ENCODE assay signal across 1 cellular context in the genomic region with DNA sequence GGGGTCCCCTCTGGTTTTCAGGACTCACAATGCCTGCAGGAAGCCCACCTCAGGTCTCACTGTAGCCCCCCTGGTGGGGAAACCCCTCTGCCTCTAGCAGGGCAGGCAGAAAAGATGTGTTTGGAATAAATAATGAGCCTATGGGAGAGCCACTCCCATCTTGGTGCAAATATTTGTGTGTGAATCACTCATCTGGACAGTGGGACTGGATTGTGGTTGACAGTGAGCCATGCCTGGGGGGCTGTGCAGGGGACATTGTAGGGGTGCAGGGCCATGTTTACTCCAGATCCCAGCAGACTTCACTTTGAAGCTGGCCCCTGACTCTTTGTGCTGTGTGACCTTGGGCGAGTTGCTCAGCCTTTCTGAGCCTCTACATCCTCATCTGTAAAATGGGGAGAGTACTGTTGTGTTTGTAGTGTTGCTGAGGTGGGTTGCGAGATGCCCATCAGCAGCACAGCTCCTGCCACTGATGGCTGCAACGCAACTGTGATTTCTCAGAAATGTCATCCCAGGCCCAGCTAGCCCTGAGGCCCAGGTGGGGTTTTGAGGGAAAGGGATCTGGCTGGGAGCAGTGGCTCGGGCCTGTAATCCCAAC.
TF ChIP-seq lines count a peak whose summit lies in the region.

No MANE protein-coding gene starts in this region.

TF ChIP-seq in HepG2, 621 proteins besides CTCF, POLR2A, EP300 and RAD21 (continued from another document):
- no peak for TF ChIP-seq SMAD1 (CRISPR knock-in tag; IDR thresholded peaks at IDR 0.05; ENCODE audit: borderline replicate concordance, low read depth)
- TF ChIP-seq, protein P1, sequence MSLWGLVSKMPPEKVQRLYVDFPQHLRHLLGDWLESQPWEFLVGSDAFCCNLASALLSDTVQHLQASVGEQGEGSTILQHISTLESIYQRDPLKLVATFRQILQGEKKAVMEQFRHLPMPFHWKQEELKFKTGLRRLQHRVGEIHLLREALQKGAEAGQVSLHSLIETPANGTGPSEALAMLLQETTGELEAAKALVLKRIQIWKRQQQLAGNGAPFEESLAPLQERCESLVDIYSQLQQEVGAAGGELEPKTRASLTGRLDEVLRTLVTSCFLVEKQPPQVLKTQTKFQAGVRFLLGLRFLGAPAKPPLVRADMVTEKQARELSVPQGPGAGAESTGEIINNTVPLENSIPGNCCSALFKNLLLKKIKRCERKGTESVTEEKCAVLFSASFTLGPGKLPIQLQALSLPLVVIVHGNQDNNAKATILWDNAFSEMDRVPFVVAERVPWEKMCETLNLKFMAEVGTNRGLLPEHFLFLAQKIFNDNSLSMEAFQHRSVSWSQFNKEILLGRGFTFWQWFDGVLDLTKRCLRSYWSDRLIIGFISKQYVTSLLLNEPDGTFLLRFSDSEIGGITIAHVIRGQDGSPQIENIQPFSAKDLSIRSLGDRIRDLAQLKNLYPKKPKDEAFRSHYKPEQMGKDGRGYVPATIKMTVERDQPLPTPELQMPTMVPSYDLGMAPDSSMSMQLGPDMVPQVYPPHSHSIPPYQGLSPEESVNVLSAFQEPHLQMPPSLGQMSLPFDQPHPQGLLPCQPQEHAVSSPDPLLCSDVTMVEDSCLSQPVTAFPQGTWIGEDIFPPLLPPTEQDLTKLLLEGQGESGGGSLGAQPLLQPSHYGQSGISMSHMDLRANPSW (CRISPR knock-in tag; IDR thresholded peaks at IDR 0.05; ENCODE audit: borderline replicate concordance): no peak
- peak; percentile 97 for TF ChIP-seq ZNF768 (CRISPR knock-in tag; IDR thresholded peaks at IDR 0.05)
- TF ChIP-seq ZBTB8A (CRISPR knock-in tag; IDR thresholded peaks at IDR 0.05; ENCODE audit: borderline replicate concordance, low read depth): no peak
- no peak for TF ChIP-seq ZNF569 (CRISPR knock-in tag; IDR thresholded peaks at IDR 0.05; ENCODE audit: borderline replicate concordance)
- peak; percentile 86 for TF ChIP-seq ZNF629 (CRISPR knock-in tag; conservative IDR thresholded peaks at IDR 0.05)
- TF ChIP-seq ZNF205 (CRISPR knock-in tag; IDR thresholded peaks at IDR 0.05): no peak
- TF ChIP-seq ATF1 (CRISPR knock-in tag; IDR thresholded peaks at IDR 0.05): no peak
- no peak for TF ChIP-seq ZNF501 (CRISPR knock-in tag; IDR thresholded peaks at IDR 0.05)
- no peak for TF ChIP-seq ZFP1 (CRISPR knock-in tag; IDR thresholded peaks at IDR 0.05)
- TF ChIP-seq ZBTB20 (CRISPR knock-in tag; IDR thresholded peaks at IDR 0.05; ENCODE audit: borderline replicate concordance, low read depth): no peak
